In the genomic region with DNA sequence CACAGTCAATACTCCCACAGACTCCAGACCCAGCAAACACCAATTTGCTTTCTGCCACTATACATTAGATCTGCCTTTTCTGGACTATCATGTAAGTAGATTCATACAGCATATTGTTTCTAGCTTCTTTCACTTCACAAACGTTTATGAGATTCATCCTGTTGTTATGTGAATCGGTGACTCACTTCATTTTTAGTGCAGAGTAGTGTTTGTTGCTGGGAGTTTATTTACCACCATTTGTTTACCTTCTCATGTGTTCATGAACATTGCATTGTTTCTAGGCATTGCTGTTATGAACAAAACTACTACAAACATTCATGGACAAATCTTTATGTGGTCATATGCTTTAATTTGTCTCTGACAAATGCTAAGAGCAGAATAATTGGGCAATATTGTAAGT, we compare ENCODE assay signal across 16 cellular contexts.
"Had no signal": no experiment of that assay in that cellular context is flagged by ENCODE, and none has a peak within 500 bp of the region (broad histone marks: within the 10 kb centered on the region; RNA-seq: fewer than 3 reads in every experiment).

No MANE protein-coding gene starts in this region.

- DNase-seq: cortex of kidney; dorsolateral prefrontal cortex; effector CD8-positive, alpha-beta T cell; glutamatergic neuron; islet precursor cell; mammary epithelial cell; mucosa of descending colon; naive thymus-derived CD8-positive, alpha-beta T cell; posterior cingulate gyrus; stimulated activated CD4-positive, alpha-beta T cell treated with anti-CD3 and anti-CD28 coated beads, Interleukin-2, amount 100 ng/mL, for 24 hours; stimulated activated CD4-positive, alpha-beta T cell treated with anti-CD3 and anti-CD28 coated beads, Interleukin-4, amount 100 ng/mL, for 4 hours; stimulated activated naive CD4-positive, alpha-beta T cell treated with Interleukin-2 at 50 U/mL for 16 hours; trophoblast cell had no signal

- ATAC-seq: gastroesophageal sphincter; left lobe of liver; mucosa of descending colon; naive thymus-derived CD8-positive, alpha-beta T cell; sciatic nerve had no signal
